10 cellular contexts compared by ENCODE assay signal in genomic region chr16:35431829-35432663, GRCh38.
DNase-seq lines count a peak whose midpoint lies in the region; TF ChIP-seq lines count a peak whose summit lies in the region.
"Had no signal": no experiment of that assay in that cellular context is flagged by ENCODE, and none has a peak within 500 bp of the region (broad histone marks: within the 10 kb centered on the region; RNA-seq: fewer than 3 reads in every experiment).

No MANE protein-coding gene starts in this region.

- H3K36me3 Mint-ChIP-seq in activated T-helper 1 cell treated with anti-CD3 and anti-CD28 coated beads, Interleukin-12 subunit alpha, Interleukin-12 subunit beta, Interleukin-2, Interleukin-4 antibody, amounts not matched to agents 30 ng/mL and 10 ng/mL and 1 ng/mL, durations not matched to agents 14 hours and 24 hours and 36 hours (ENCODE audit: low read depth): no peaks in the 10 kb centered on the region
- H3K36me3 Mint-ChIP-seq in activated CD4-positive, alpha-beta T cell treated with anti-CD3 and anti-CD28 coated beads, Interleukin-2, amount 10 ng/mL, durations not matched to agents 24 days and 14 days (ENCODE audit: low read depth): no peaks in the 10 kb centered on the region
- H3K36me3 Mint-ChIP-seq: activated naive CD8-positive, alpha-beta T cell had no signal

- H3K27ac Mint-ChIP-seq in activated T-helper 1 cell treated with anti-CD3 and anti-CD28 coated beads, Interleukin-12 subunit alpha, Interleukin-12 subunit beta, Interleukin-2, Interleukin-4 antibody, amounts not matched to agents 30 ng/mL and 10 ng/mL and 1 ng/mL, durations not matched to agents 14 hours and 24 hours and 36 hours: no peak overlapping the region
- no peak overlapping the region for H3K27ac Mint-ChIP-seq in activated CD4-positive, alpha-beta T cell treated with anti-CD3 and anti-CD28 coated beads, Interleukin-2, amount 10 ng/mL, durations not matched to agents 24 days and 14 days
- H3K27ac Mint-ChIP-seq: activated naive CD8-positive, alpha-beta T cell had no signal

- H3K36me3 ChIP-seq in NT2/D1 (ENCODE audit: insufficient read depth, insufficient read length, low read length) (no peaks in the 10 kb centered on the region), esophagus squamous epithelium (no peaks in the 10 kb centered on the region)

- H3K27me3 ChIP-seq in NT2/D1 (ENCODE audit: insufficient read depth, insufficient read length) (no peaks in the 10 kb centered on the region), esophagus squamous epithelium (no peaks in the 10 kb centered on the region)

- peak; percentile 3 for DNase-seq in Daoy (ENCODE audit: low read depth)
- DNase-seq in NT2/D1 (ENCODE audit: low read depth, low spot score): peak; percentile 23
- no peak for DNase-seq in esophagus squamous epithelium (lab: John Stamatoyannopoulos, UW)
- DNase-seq in dermis blood vessel endothelial cell: no peak
- no peak for DNase-seq in stimulated activated naive CD4-positive, alpha-beta T cell (lab: John Stamatoyannopoulos, UW)
- no peak for DNase-seq in activated T-helper 1 cell treated with anti-CD3 and anti-CD28 coated beads, Interleukin-12 subunit alpha, Interleukin-12 subunit beta, Interleukin-2, Interleukin-4 antibody, amounts not matched to agents 30 ng/mL and 10 ng/mL and 1 ng/mL, durations not matched to agents 14 hours and 24 hours and 36 hours (ENCODE audit: low spot score)
- DNase-seq in activated CD4-positive, alpha-beta T cell treated with anti-CD3 and anti-CD28 coated beads, Interleukin-2, amount 10 ng/mL, durations not matched to agents 24 days and 14 days: no peak
- DNase-seq: NCI-H1092 had no signal

- H3K9me3 ChIP-seq in NT2/D1 (ENCODE audit: insufficient read depth, low read length) (no peaks in the 10 kb centered on the region), esophagus squamous epithelium (no peaks in the 10 kb centered on the region)

- no peaks in the 10 kb centered on the region for H3K4me1 Mint-ChIP-seq in activated T-helper 1 cell treated with anti-CD3 and anti-CD28 coated beads, Interleukin-12 subunit alpha, Interleukin-12 subunit beta, Interleukin-2, Interleukin-4 antibody, amounts not matched to agents 30 ng/mL and 10 ng/mL and 1 ng/mL, durations not matched to agents 14 hours and 24 hours and 36 hours (ENCODE audit: low read depth)
- no peaks in the 10 kb centered on the region for H3K4me1 Mint-ChIP-seq in activated CD4-positive, alpha-beta T cell treated with anti-CD3 and anti-CD28 coated beads, Interleukin-2, amount 10 ng/mL, durations not matched to agents 24 days and 14 days

- H3K27me3 Mint-ChIP-seq in activated T-helper 1 cell treated with anti-CD3 and anti-CD28 coated beads, Interleukin-12 subunit alpha, Interleukin-12 subunit beta, Interleukin-2, Interleukin-4 antibody, amounts not matched to agents 30 ng/mL and 10 ng/mL and 1 ng/mL, durations not matched to agents 14 hours and 24 hours and 36 hours (ENCODE audit: insufficient read depth): no peaks in the 10 kb centered on the region
- no peaks in the 10 kb centered on the region for H3K27me3 Mint-ChIP-seq in activated CD4-positive, alpha-beta T cell treated with anti-CD3 and anti-CD28 coated beads, Interleukin-2, amount 10 ng/mL, durations not matched to agents 24 days and 14 days
- H3K27me3 Mint-ChIP-seq: activated naive CD8-positive, alpha-beta T cell had no signal

- WGBS in esophagus squamous epithelium, 2 donors: 0 to 7% methylated on average over 4 of the region's 4 CpGs

- TF ChIP-seq CTCF in 22Rv1 (IDR thresholded peaks at IDR 0.05) (peak; percentile 89), esophagus squamous epithelium (IDR thresholded peaks at IDR 0.05) (peak in 5 of 6 experiments; percentile 39 to 71 (median 58))

- H3K9ac ChIP-seq in NT2/D1 (ENCODE audit: insufficient read length, low read depth): no peak overlapping the region

- H3K27ac ChIP-seq in 22Rv1 (no peak overlapping the region), esophagus squamous epithelium (no peak overlapping the region)

- H3K4me1 ChIP-seq in NT2/D1 (ENCODE audit: insufficient read depth, insufficient read length) (no peaks in the 10 kb centered on the region), esophagus squamous epithelium (no peaks in the 10 kb centered on the region)

- TF ChIP-seq POLR2A in esophagus squamous epithelium (IDR thresholded peaks at IDR 0.05): no peak

- H3K4me3 Mint-ChIP-seq in activated T-helper 1 cell treated with anti-CD3 and anti-CD28 coated beads, Interleukin-12 subunit alpha, Interleukin-12 subunit beta, Interleukin-2, Interleukin-4 antibody, amounts not matched to agents 30 ng/mL and 10 ng/mL and 1 ng/mL, durations not matched to agents 14 hours and 24 hours and 36 hours: no peak overlapping the region
- H3K4me3 Mint-ChIP-seq in activated CD4-positive, alpha-beta T cell treated with anti-CD3 and anti-CD28 coated beads, Interleukin-2, amount 10 ng/mL, durations not matched to agents 24 days and 14 days: no peak overlapping the region
- H3K4me3 Mint-ChIP-seq: activated naive CD8-positive, alpha-beta T cell had no signal

- intact Hi-C loops in esophagus squamous epithelium (cut with DNase I): no loop called here
- intact Hi-C loops in activated T-helper 1 cell treated with anti-CD3 and anti-CD28 coated beads, Interleukin-12 subunit alpha, Interleukin-12 subunit beta, Interleukin-2, Interleukin-4 antibody, amounts not matched to agents 30 ng/mL and 10 ng/mL and 1 ng/mL, durations not matched to agents 14 hours and 24 hours and 36 hours (cut with micrococcal nuclease): no loop called here
- intact Hi-C loops in activated CD4-positive, alpha-beta T cell treated with anti-CD3 and anti-CD28 coated beads, Interleukin-2, amount 10 ng/mL, durations not matched to agents 24 days and 14 days (cut with micrococcal nuclease): no loop called here

- H3K4me3 ChIP-seq in NT2/D1 (ENCODE audit: insufficient read length, low read depth): no peak overlapping the region
- no peak overlapping the region for H3K4me3 ChIP-seq in esophagus squamous epithelium

- H3K9me3 Mint-ChIP-seq in activated T-helper 1 cell treated with anti-CD3 and anti-CD28 coated beads, Interleukin-12 subunit alpha, Interleukin-12 subunit beta, Interleukin-2, Interleukin-4 antibody, amounts not matched to agents 30 ng/mL and 10 ng/mL and 1 ng/mL, durations not matched to agents 14 hours and 24 hours and 36 hours: peaks cover 26% of the 10 kb centered on the region
- H3K9me3 Mint-ChIP-seq in activated CD4-positive, alpha-beta T cell treated with anti-CD3 and anti-CD28 coated beads, Interleukin-2, amount 10 ng/mL, durations not matched to agents 24 days and 14 days: peaks cover 14% of the 10 kb centered on the region

Comparison
In these comparisons a context has a peak if more than half of its experiments do, and no peak if none do; other contexts are left out.
1. DNase-seq: peak in Daoy (single experiment) and NT2/D1 (single experiment); none in esophagus squamous epithelium (single experiment), dermis blood vessel endothelial cell (single experiment), stimulated activated naive CD4-positive, alpha-beta T cell (0 of 6), activated T-helper 1 cell treated with anti-CD3 and anti-CD28 coated beads, Interleukin-12 subunit alpha, Interleukin-12 subunit beta, Interleukin-2, Interleukin-4 antibody, amounts not matched to agents 30 ng/mL and 10 ng/mL and 1 ng/mL, durations not matched to agents 14 hours and 24 hours and 36 hours (single experiment) and activated CD4-positive, alpha-beta T cell treated with anti-CD3 and anti-CD28 coated beads, Interleukin-2, amount 10 ng/mL, durations not matched to agents 24 days and 14 days (single experiment).